Comparison of ENCODE assay signal across 8 cellular contexts in genomic region chr2:226984461-226985226, GRCh38.
DNase-seq lines count a peak whose midpoint lies in the region; ATAC-seq lines count a peak whose summit lies in the region.

No MANE protein-coding gene starts in this region.

- no peaks in the 10 kb centered on the region for H3K9me3 ChIP-seq in KOPT-K1 (ENCODE audit: insufficient read depth, low read length, poor library complexity, severe bottlenecking)

- H3K36me3 ChIP-seq in KOPT-K1 (ENCODE audit: insufficient read depth, low read length) (no peaks in the 10 kb centered on the region), H7 (replicated peaks; ENCODE audit: control insufficient read depth, insufficient read depth, low read length) (no peaks in the 10 kb centered on the region)

- peak overlapping the region; percentile 94 for H3K27ac ChIP-seq in KOPT-K1 (ENCODE audit: low read depth, low read length, poor library complexity, severe bottlenecking)
- H3K27ac ChIP-seq in layer of hippocampus (ENCODE audit: low read depth, low read length), result peak overlapping the region; percentile 19

- H3K27me3 ChIP-seq in layer of hippocampus (ENCODE audit: control insufficient read depth, insufficient read depth, low read length) (no peaks in the 10 kb centered on the region), H7 (ENCODE audit: control insufficient read depth, insufficient read depth, low read length) (no peaks in the 10 kb centered on the region)

- H3K4me3 ChIP-seq in H7 (ENCODE audit: insufficient read depth, low read depth, low read length), result no peak overlapping the region

- DNase-seq in LoVo (ENCODE audit: low spot score) (no peak), H7 (no peak), NCI-H187 treated with DMSO at 0.1 percent for 48 hours (lab: John Stamatoyannopoulos, UW) (no peak), activated gamma-delta T cell treated with Interleukin-2 at 50 U/mL for 16 hours (no peak)

- ATAC-seq in GM18508 (IDR thresholded peaks at IDR 0.05; ENCODE audit: insufficient read depth, unreplicated experiment), result peak; percentile 96
- peak; percentile 98 for ATAC-seq in GM21717 (IDR thresholded peaks at IDR 0.05; ENCODE audit: unreplicated experiment)
